In the genomic region with DNA sequence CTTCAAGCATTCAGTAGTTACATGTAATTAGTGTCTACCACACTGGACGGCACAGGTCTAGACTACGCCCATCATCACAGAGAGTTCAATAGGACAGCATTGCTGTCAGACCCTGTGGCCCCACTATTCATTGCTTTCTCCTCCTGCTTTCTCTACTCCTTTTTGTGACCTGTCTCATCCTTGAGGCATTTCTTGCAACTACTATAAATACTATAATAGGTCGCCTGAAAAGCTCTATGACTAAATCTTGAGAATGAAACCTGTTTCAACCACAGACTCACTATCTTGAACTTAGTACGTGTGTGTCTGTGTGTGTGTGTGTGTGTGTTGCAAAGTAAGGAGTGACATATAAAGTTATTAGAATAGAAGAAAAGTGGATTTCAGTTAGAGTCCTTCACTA, we compare ENCODE assay signal across 14 cellular contexts.
A peak's percentile ranks its signal among the peaks of the same experiment; 100 is the strongest.
DNase-seq lines count a peak whose midpoint lies in the region; ATAC-seq, FAIRE-seq and TF ChIP-seq lines count a peak whose summit lies in the region.
"Had no signal": no experiment of that assay in that cellular context is flagged by ENCODE, and none has a peak within 500 bp of the region (broad histone marks: within the 10 kb centered on the region; RNA-seq: fewer than 3 reads in every experiment).

No MANE protein-coding gene starts in this region.

- no peak for TF ChIP-seq CTCF in kidney (IDR thresholded peaks at IDR 0.05; ENCODE audit: borderline replicate concordance, extremely low read depth, insufficient read depth)

- H3K27me3 ChIP-seq in small intestine (ENCODE audit: control insufficient read depth in 2 of 2, insufficient read depth in 2 of 2, low read length in 2 of 2), result no peaks in the 10 kb centered on the region

- DNase-seq in activated CD4-positive, alpha-beta T cell treated with anti-CD3 and anti-CD28 coated beads for 48 hours, result peak; percentile 32
- DNase-seq in activated CD4-positive, alpha-beta T cell treated with anti-CD3 and anti-CD28 coated beads, Interleukin-2, amount 10 ng/mL, durations not matched to agents 7 days and 5 days, result no peak
- DNase-seq in small intestine (peak; percentile 59), kidney (no peak), GDM1 (lab: John Stamatoyannopoulos, UW) (no peak), NCI-H2107 treated with DMSO at 0.1 percent for 48 hours (lab: John Stamatoyannopoulos, UW; ENCODE audit: unreplicated experiment) (no peak)
- DNase-seq: activated CD8-positive, alpha-beta memory T cell treated with anti-CD3 and anti-CD28 coated beads, Interleukin-2, amount 50 U/mL, for 48 hours; Kasumi-1; T-helper 9 cell had no signal

- WGBS in small intestine, 3 donors, result 19 to 60% (median 36%) methylated on average over 4 of the region's 4 CpGs

- CTCF ChIA-PET in activated CD4-positive, alpha-beta T cell treated with anti-CD3 and anti-CD28 coated beads, Interleukin-2, amount 10 ng/mL, durations not matched to agents 7 days and 5 days (lab: Charles Lee), result interaction anchor here (0.6 kb wide), 2 partner anchors 104 to 327 kb away, joined by 3 read pairs; no protein-coding TSS in a partner anchor

- no peaks in the 10 kb centered on the region for H3K9me3 Mint-ChIP-seq in activated CD4-positive, alpha-beta T cell treated with anti-CD3 and anti-CD28 coated beads, Interleukin-2, amount 10 ng/mL, durations not matched to agents 7 days and 5 days

- FAIRE-seq in small intestine (lab: Jason Lieb, UNC) (no peak), kidney (lab: Jason Lieb, UNC) (no peak)
- FAIRE-seq: A549 had no signal

- H3K27ac Mint-ChIP-seq in activated CD4-positive, alpha-beta T cell treated with anti-CD3 and anti-CD28 coated beads, Interleukin-2, amount 10 ng/mL, durations not matched to agents 7 days and 5 days, result no peak overlapping the region
- H3K27ac Mint-ChIP-seq: brain had no signal

- no peak overlapping the region for H3K27ac ChIP-seq in small intestine (ENCODE audit: low read depth in 1 of 2, low read length in 1 of 2)
- H3K27ac ChIP-seq in kidney (ENCODE audit: low read depth in 2 of 2, low read length in 2 of 2), result no peak overlapping the region
- H3K27ac ChIP-seq: A549 had no signal

- H3K4me1 Mint-ChIP-seq in activated CD4-positive, alpha-beta T cell treated with anti-CD3 and anti-CD28 coated beads, Interleukin-2, amount 10 ng/mL, durations not matched to agents 7 days and 5 days, result peaks cover 9% of the 10 kb centered on the region

- peaks cover 4 to 6% of the 10 kb centered on the region in 2 donors for H3K4me1 ChIP-seq in small intestine (ENCODE audit: control insufficient read depth in 2 of 2, insufficient read depth in 1 of 2, low read depth in 1 of 2, low read length in 1 of 2)
- H3K4me1 ChIP-seq in kidney (ENCODE audit: control insufficient read depth in 1 of 2, insufficient read depth in 1 of 2, low read depth in 1 of 2, low read length in 2 of 2), result no peaks in the 10 kb centered on the region

- H3K36me3 ChIP-seq in small intestine (ENCODE audit: control insufficient read depth in 2 of 2, insufficient read depth in 2 of 2, low read length in 2 of 2) (no peaks in the 10 kb centered on the region), kidney (ENCODE audit: control insufficient read depth in 1 of 2, insufficient read depth in 2 of 2, low read length in 2 of 2) (no peaks in the 10 kb centered on the region)

- no peak overlapping the region for H3K4me3 Mint-ChIP-seq in activated CD4-positive, alpha-beta T cell treated with anti-CD3 and anti-CD28 coated beads, Interleukin-2, amount 10 ng/mL, durations not matched to agents 7 days and 5 days
- H3K4me3 Mint-ChIP-seq: brain had no signal

- H3K9ac ChIP-seq in kidney (ENCODE audit: low read length in 2 of 2), result no peak overlapping the region

- no peaks in the 10 kb centered on the region for H3K36me3 Mint-ChIP-seq in activated CD4-positive, alpha-beta T cell treated with anti-CD3 and anti-CD28 coated beads, Interleukin-2, amount 10 ng/mL, durations not matched to agents 7 days and 5 days (ENCODE audit: low read depth)
- H3K36me3 Mint-ChIP-seq: brain had no signal

- intact Hi-C loops in kidney (cut with DNase I), result no loop called here

- H3K27me3 Mint-ChIP-seq in activated CD4-positive, alpha-beta T cell treated with anti-CD3 and anti-CD28 coated beads, Interleukin-2, amount 10 ng/mL, durations not matched to agents 7 days and 5 days, result peaks cover 3% of the 10 kb centered on the region

- H3K4me3 ChIP-seq in small intestine (ENCODE audit: low read depth in 1 of 2, low read length in 2 of 2) (no peak overlapping the region), kidney (ENCODE audit: low read length in 2 of 2) (no peak overlapping the region)
- H3K4me3 ChIP-seq: A549 had no signal

- POLR2A ChIA-PET in activated CD4-positive, alpha-beta T cell treated with anti-CD3 and anti-CD28 coated beads, Interleukin-2, amount 10 ng/mL, durations not matched to agents 7 days and 5 days (lab: Charles Lee), result no interaction called here

- H3K9me3 ChIP-seq in small intestine (ENCODE audit: control insufficient read depth, low read depth), result no peaks in the 10 kb centered on the region
- no peaks in the 10 kb centered on the region for H3K9me3 ChIP-seq in kidney (ENCODE audit: control insufficient read depth in 1 of 2, low read length in 2 of 2)
- H3K9me3 ChIP-seq: A549 had no signal

- ATAC-seq in GM21390 (IDR thresholded peaks at IDR 0.05; ENCODE audit: unreplicated experiment), result peak; percentile 85
- peak; percentile 53 for ATAC-seq in HG03196 (IDR thresholded peaks at IDR 0.05; ENCODE audit: unreplicated experiment)
- ATAC-seq: A549, Panc1 had no signal

Comparison
In these comparisons a context has a peak if more than half of its experiments do, and no peak if none do; other contexts are left out.
1. DNase-seq: peak in activated CD4-positive, alpha-beta T cell treated with anti-CD3 and anti-CD28 coated beads for 48 hours (single experiment) and small intestine (single experiment); none in activated CD4-positive, alpha-beta T cell treated with anti-CD3 and anti-CD28 coated beads, Interleukin-2, amount 10 ng/mL, durations not matched to agents 7 days and 5 days (single experiment), kidney (single experiment), GDM1 (single experiment) and NCI-H2107 treated with DMSO at 0.1 percent for 48 hours (single experiment).